In genomic region chr9:110192531-110193326, GRCh38 we compare ENCODE assay signal across 12 cellular contexts. TPM values are rescaled to one million over a fixed set of nuclear protein-coding genes. Genes with fewer than 3 reads are reported as not detected.
DNase-seq lines count a peak whose midpoint lies in the region; ATAC-seq, FAIRE-seq and TF ChIP-seq lines count a peak whose summit lies in the region.
"Had no signal": no experiment of that assay in that cellular context is flagged by ENCODE, and none has a peak within 500 bp of the region (broad histone marks: within the 10 kb centered on the region; RNA-seq: fewer than 3 reads in every experiment).

No MANE protein-coding gene starts in this region.

- H3K79me2 ChIP-seq in astrocyte (ENCODE audit: insufficient read depth, low read length) (no peaks in the 10 kb centered on the region), HepG2 (ENCODE audit: insufficient read depth, low read length) (no peaks in the 10 kb centered on the region)

- H3K27ac ChIP-seq in astrocyte (ENCODE audit: low read depth, low read length): no peak overlapping the region
- H3K27ac ChIP-seq in HepG2 (ENCODE audit: extremely low read length, insufficient read depth, low read length): peak overlapping the region; percentile 34
- H3K27ac ChIP-seq in suprapubic skin: peak overlapping the region; percentile 58

- H3K9ac ChIP-seq in astrocyte (ENCODE audit: low read length): no peak overlapping the region
- no peak overlapping the region for H3K9ac ChIP-seq in HepG2 (ENCODE audit: insufficient read depth, low read depth, low read length)

- no TSS peak for BruUV-seq in HepG2 (replicated peaks; lab: Mats Ljungman, UMichigan)

- no peak for TF ChIP-seq EP300 in HepG2 (IDR thresholded peaks at IDR 0.05; ENCODE audit: low read depth in 2 of 2, low read length in 2 of 2)
- TF ChIP-seq EP300 in HepG2 (CRISPR knock-in tag; IDR thresholded peaks at IDR 0.05; ENCODE audit: borderline replicate concordance): no peak
- no peak for TF ChIP-seq EP300 in suprapubic skin (IDR thresholded peaks at IDR 0.05)

- H3K4me1 ChIP-seq in astrocyte (ENCODE audit: insufficient read depth, low read length) (peaks cover 4% of the 10 kb centered on the region), HepG2 (ENCODE audit: insufficient read depth, low read length) (peaks cover 87% of the 10 kb centered on the region), suprapubic skin (peaks cover 44% of the 10 kb centered on the region)

- H3K4me3 ChIP-seq in astrocyte (ENCODE audit: insufficient read depth, low read depth, low read length): no peak overlapping the region
- no peak overlapping the region for H3K4me3 ChIP-seq in HepG2 (replicated peaks in 1 of 3; ENCODE audit: insufficient read depth in 1 of 3, low read depth in 2 of 3, low read length in 3 of 3)
- H3K4me3 ChIP-seq in suprapubic skin: no peak overlapping the region

- ATAC-seq in HepG2 (no peak), GM21528 (IDR thresholded peaks at IDR 0.05; ENCODE audit: low FRiP score, unreplicated experiment) (no peak), GM18909 (IDR thresholded peaks at IDR 0.05; ENCODE audit: poor library complexity, unreplicated experiment) (no peak), HG02870 (IDR thresholded peaks at IDR 0.05; ENCODE audit: unreplicated experiment) (no peak)

- no peaks in the 10 kb centered on the region for H3K36me3 Mint-ChIP-seq in astrocyte (ENCODE audit: low read depth, unreplicated experiment)
- H3K36me3 Mint-ChIP-seq: activated naive CD4-positive, alpha-beta T cell treated with anti-CD3 and anti-CD28 coated beads, Interleukin-2, amount 50 U/mL, for 24 hours had no signal

- no peak overlapping the region for H2AFZ ChIP-seq in astrocyte (ENCODE audit: low read depth, low read length)
- peak overlapping the region; percentile 46 for H2AFZ ChIP-seq in HepG2 (ENCODE audit: low read length)

- H3K4me2 ChIP-seq in astrocyte (ENCODE audit: low read length) (peak overlapping the region; percentile 18), HepG2 (ENCODE audit: low read depth, low read length) (no peak overlapping the region)

- TF ChIP-seq CTCF in astrocyte (IDR thresholded peaks at IDR 0.05; ENCODE audit: insufficient read depth, low read depth, low read length) (no peak), HepG2 (CRISPR knock-in tag; IDR thresholded peaks at IDR 0.05) (no peak), suprapubic skin (IDR thresholded peaks at IDR 0.05) (no peak)

- H3K4me3 Mint-ChIP-seq in astrocyte (ENCODE audit: unreplicated experiment): no peak overlapping the region
- H3K4me3 Mint-ChIP-seq: activated naive CD4-positive, alpha-beta T cell treated with anti-CD3 and anti-CD28 coated beads, Interleukin-2, amount 50 U/mL, for 24 hours had no signal

- no peaks in the 10 kb centered on the region for H3K27me3 Mint-ChIP-seq in astrocyte (ENCODE audit: low read depth, unreplicated experiment)
- H3K27me3 Mint-ChIP-seq: activated naive CD4-positive, alpha-beta T cell treated with anti-CD3 and anti-CD28 coated beads, Interleukin-2, amount 50 U/mL, for 24 hours had no signal

- no peak for TF ChIP-seq POLR2A in HepG2 (IDR thresholded peaks at IDR 0.05; ENCODE audit: insufficient read depth in 1 of 2, low read depth in 2 of 2, low read length in 2 of 2)
- no peak for TF ChIP-seq POLR2A in suprapubic skin (IDR thresholded peaks at IDR 0.05)

- H3K27me3 ChIP-seq in astrocyte (ENCODE audit: insufficient read depth, low read length): no peaks in the 10 kb centered on the region
- no peaks in the 10 kb centered on the region for H3K27me3 ChIP-seq in HepG2 (ENCODE audit: control insufficient read depth in 1 of 2, insufficient read depth in 2 of 2, low read length in 2 of 2)
- H3K27me3 ChIP-seq in suprapubic skin: no peaks in the 10 kb centered on the region

- H3K27ac Mint-ChIP-seq in astrocyte (ENCODE audit: unreplicated experiment): peak overlapping the region; percentile 93
- H3K27ac Mint-ChIP-seq: activated naive CD4-positive, alpha-beta T cell treated with anti-CD3 and anti-CD28 coated beads, Interleukin-2, amount 50 U/mL, for 24 hours had no signal

- intact Hi-C loops in HepG2 (cut with micrococcal nuclease; ENCODE audit: unreplicated experiment): no loop called here

- H4K20me1 ChIP-seq in astrocyte (ENCODE audit: insufficient read depth, low read length) (no peaks in the 10 kb centered on the region), HepG2 (ENCODE audit: insufficient read depth, low read length) (no peaks in the 10 kb centered on the region)

- TF ChIP-seq RAD21 in HepG2 (CRISPR knock-in tag; IDR thresholded peaks at IDR 0.05): no peak

- H3K9me3 Mint-ChIP-seq in astrocyte (ENCODE audit: unreplicated experiment): no peaks in the 10 kb centered on the region
- H3K9me3 Mint-ChIP-seq: activated naive CD4-positive, alpha-beta T cell treated with anti-CD3 and anti-CD28 coated beads, Interleukin-2, amount 50 U/mL, for 24 hours had no signal

- CTCF ChIA-PET in HepG2 (lab: Yijun Ruan, JAX; ENCODE audit: low intra/inter-chr PET ratio, low total read pairs): no interaction called here

- peak; percentile 43 for DNase-seq in H4 (ENCODE audit: low spot score)
- DNase-seq in astrocyte (ENCODE audit: low read depth): peak; percentile 88
- no peak for DNase-seq in HepG2 (ENCODE audit: low spot score)
- no peak for DNase-seq in suprapubic skin (ENCODE audit: low spot score in 2 of 2)
- no peak for DNase-seq in DMS153 (lab: John Stamatoyannopoulos, UW)
- DNase-seq: NCI-H146 had no signal

- H3K36me3 ChIP-seq in astrocyte (ENCODE audit: insufficient read depth, low read length) (no peaks in the 10 kb centered on the region), HepG2 (replicated peaks in 1 of 2; ENCODE audit: control insufficient read depth in 1 of 2, insufficient read depth in 2 of 2, low read length in 2 of 2) (no peaks in the 10 kb centered on the region), suprapubic skin (no peaks in the 10 kb centered on the region)

- 95% methylated on average over 5 of the region's 5 CpGs for WGBS in HepG2 (ENCODE audit: low lambda C conversion rate)
- whole genome bisulfite sequencing in suprapubic skin: 48% methylated on average over 5 of the region's 5 CpGs

- H3K9me3 ChIP-seq in astrocyte (ENCODE audit: insufficient read depth, low read depth, low read length) (no peaks in the 10 kb centered on the region), HepG2 (ENCODE audit: low read length) (no peaks in the 10 kb centered on the region), suprapubic skin (no peaks in the 10 kb centered on the region)

- peaks cover 10% of the 10 kb centered on the region for H3K4me1 Mint-ChIP-seq in astrocyte (ENCODE audit: low read depth, unreplicated experiment)
- H3K4me1 Mint-ChIP-seq: activated naive CD4-positive, alpha-beta T cell treated with anti-CD3 and anti-CD28 coated beads, Interleukin-2, amount 50 U/mL, for 24 hours had no signal

- FAIRE-seq in astrocyte (lab: Jason Lieb, UNC) (no peak), HepG2 (lab: Jason Lieb, UNC) (no peak)
- FAIRE-seq: GM18507 had no signal

- in situ Hi-C loops in HepG2 (cut with HindIII; ENCODE audit: extremely low pct_ligation_motif_present, low pct_unique_long_range_greater_than_20kb): no loop called here

- POLR2A ChIA-PET in HepG2 (lab: Yijun Ruan, JAX): interaction anchor here (0.7 kb wide), 1 partner anchor 856 kb away, joined by 3 read pairs; no protein-coding TSS in a partner anchor

RNA-seq across cellular contexts. Expression of gene C9orf152, which starts 15.2 kb away (rescaled TPM):
- total RNA-seq in H4 (2014; rRNA removed; shearing (Covaris generic)): not detected in 2 replicates
- total RNA-seq in astrocyte: 0.07 TPM in 1 of 2 replicates, not detected in the other
- total RNA-seq in HepG2 (2016; rRNA removed; fragmentation: Illumina TruSeq; extraction: Trizol): 0.24 and 0.67 TPM in 2 replicates
- total RNA-seq in HepG2 (2016; cell fraction: cytosol; rRNA removed; fragmentation: Illumina TruSeq; extraction: Trizol; ENCODE audit: low read depth): 0.09 and 0.20 TPM in 2 replicates
- total RNA-seq in HepG2 (2016; cell fraction: insoluble cytoplasmic fraction; rRNA removed; fragmentation: Illumina TruSeq; extraction: Trizol): 0.24 and 0.42 TPM in 2 replicates
- 0.48 and 0.56 TPM in 2 replicates for total RNA-seq in HepG2 (2016; cell fraction: membrane; rRNA removed; fragmentation: Illumina TruSeq; extraction: Trizol)
- 0.13 TPM in 1 of 2 replicates, not detected in the other for total RNA-seq in HepG2 (2016; cell fraction: nucleus; rRNA removed; fragmentation: Illumina TruSeq; extraction: Trizol)
- polyA plus RNA-seq in HepG2 (2011; rRNA removed): 0.18 and 0.48 TPM in 2 replicates
- polyA plus RNA-seq in HepG2 (2011; cell fraction: cytosol; rRNA removed): 0.15 and 0.16 TPM in 2 replicates
- polyA plus RNA-seq in HepG2 (2011; cell fraction: nucleus; rRNA removed): 0.09 and 0.18 TPM in 2 replicates
- polyA plus RNA-seq in HepG2 (2012): 0.24 and 0.53 TPM in 2 replicates
- polyA plus RNA-seq in HepG2 (2016; cell fraction: cytosol; fragmentation: Illumina TruSeq; extraction: Trizol; ENCODE audit: low read depth): 0.19 and 0.31 TPM in 2 replicates
- polyA plus RNA-seq in HepG2 (2016; cell fraction: insoluble cytoplasmic fraction; fragmentation: Illumina TruSeq; extraction: Trizol; ENCODE audit: low read depth): 1.7 and 2.2 TPM in 2 replicates
- polyA plus RNA-seq in HepG2 (2016; cell fraction: membrane; fragmentation: Illumina TruSeq; extraction: Trizol; ENCODE audit: low read depth): 0.93 and 1.0 TPM in 2 replicates
- polyA plus RNA-seq in HepG2 (2016; cell fraction: nucleus; fragmentation: Illumina TruSeq; extraction: Trizol; ENCODE audit: insufficient read depth, low read depth): 0.94 and 1.7 TPM in 2 replicates
- polyA minus RNA-seq in HepG2 (2011; rRNA and poly(A)+ RNA removed; ENCODE audit: low replicate concordance): 0.60 TPM in 1 of 2 replicates, not detected in the other
- 0.40 and 0.79 TPM in 2 replicates for polyA minus RNA-seq in HepG2 (2011; cell fraction: cytosol; rRNA and poly(A)+ RNA removed)
- 0.13 TPM in 1 of 2 replicates, not detected in the other for polyA minus RNA-seq in HepG2 (2011; cell fraction: nucleus; rRNA and poly(A)+ RNA removed)
- total RNA-seq in suprapubic skin: 10 to 100 TPM in 2 of 4 donors, 1 to 10 TPM in 2; 8.6 to 14.9 (median 10.9) TPM
- total RNA-seq: T-helper 1 cell treated with Interleukin-12 subunit alpha and Interleukin-12 subunit beta and Interleukin-4 antibody, amounts not matched to agents 30 ng/mL and 1 ng/mL, for 36 hours had no signal

Comparison
In these comparisons a context has a peak if more than half of its experiments do, and no peak if none do; other contexts are left out.
1. DNase-seq: peak in H4 (single experiment) and astrocyte (single experiment); none in HepG2 (single experiment), suprapubic skin (0 of 2) and DMS153 (single experiment).